In genomic region chr11:43145653-43146052, GRCh38 we compare ENCODE assay signal across 12 cellular contexts.
DNase-seq lines count a peak whose midpoint lies in the region; ATAC-seq, FAIRE-seq and TF ChIP-seq lines count a peak whose summit lies in the region.
"Had no signal": no experiment of that assay in that cellular context is flagged by ENCODE, and none has a peak within 500 bp of the region (broad histone marks: within the 10 kb centered on the region; RNA-seq: fewer than 3 reads in every experiment).

No MANE protein-coding gene starts in this region.

- peak; percentile 78 for ATAC-seq in activated CD8-positive, alpha-beta memory T cell treated with anti-CD3 and anti-CD28 coated beads, Interleukin-2, amount 10 ng/mL, durations not matched to agents 7 days and 5 days
- ATAC-seq in GM21528 (IDR thresholded peaks at IDR 0.05; ENCODE audit: low FRiP score, unreplicated experiment) (peak; percentile 80), HG03066 (IDR thresholded peaks at IDR 0.05; ENCODE audit: low read depth, unreplicated experiment) (peak; percentile 81), GM12878 (peak; percentile 90)

- no peaks in the 10 kb centered on the region for H4K20me1 ChIP-seq in GM12878 (ENCODE audit: control insufficient read depth, insufficient read depth)

- peaks cover 4% of the 10 kb centered on the region for H3K36me3 Mint-ChIP-seq in activated CD8-positive, alpha-beta memory T cell treated with anti-CD3 and anti-CD28 coated beads, Interleukin-2, amount 10 ng/mL, durations not matched to agents 7 days and 5 days
- H3K36me3 Mint-ChIP-seq: stimulated activated naive B cell treated with anti-CD40 and anti-IgM and Interleukin-4, amounts not matched to agents 10 μg/mL and 1 μg/mL and 100 μg/mL, for 72 hours had no signal

- peak; percentile 60; the same call in 1 of the 2 replicates for TF ChIP-seq POLR2A in GM12878 (IDR thresholded peaks at IDR 0.05; ENCODE audit: low read depth, low read length)

- no peaks in the 10 kb centered on the region for H3K27me3 ChIP-seq in GM12878 (replicated peaks in 1 of 2; ENCODE audit: control insufficient read depth in 2 of 2, insufficient read depth in 2 of 2, low read length in 1 of 2)

- H2AFZ ChIP-seq in GM12878 (ENCODE audit: control insufficient read depth, low read depth, low read length) = peak overlapping the region; percentile 49

- H3K9ac ChIP-seq in GM12878 (ENCODE audit: control insufficient read depth, insufficient read depth, low read length) = peak overlapping the region; percentile 56

- no peak for TF ChIP-seq CTCF in GM12878 (IDR thresholded peaks at IDR 0.05 in 2 of 3, conservative IDR thresholded peaks at IDR 0.05 in 1 of 3; ENCODE audit: control insufficient read depth in 2 of 3, extremely low read depth in 1 of 3, insufficient read depth in 1 of 3, low read depth in 3 of 3, low read length in 3 of 3)

- WGBS in GM12878 (ENCODE audit: insufficient coverage, insufficient replicate concordance, low lambda C conversion rate, missing lambda C conversion rate) = 0% methylated on average over 1 of the region's 1 CpG

- no peak overlapping the region for H3K4me3 ChIP-seq in GM12878

- CTCF ChIA-PET in activated CD8-positive, alpha-beta memory T cell treated with anti-CD3 and anti-CD28 coated beads, Interleukin-2, amount 10 ng/mL, durations not matched to agents 7 days and 5 days (lab: Charles Lee) = no interaction called here
- CTCF ChIA-PET in GM12878 (lab: Yijun Ruan, JAX) = interaction anchor here (0.6 kb wide), 1 partner anchor 238 kb away, joined by 4 read pairs; no protein-coding TSS in a partner anchor

- peaks cover 1% of the 10 kb centered on the region; the same call in 2 of the 3 replicates for H3K9me3 ChIP-seq in GM12878 (replicated peaks; ENCODE audit: control insufficient read depth, insufficient read depth, low read length)

- peaks cover 24% of the 10 kb centered on the region for H3K4me1 Mint-ChIP-seq in activated CD8-positive, alpha-beta memory T cell treated with anti-CD3 and anti-CD28 coated beads, Interleukin-2, amount 10 ng/mL, durations not matched to agents 7 days and 5 days
- H3K4me1 Mint-ChIP-seq: stimulated activated naive B cell treated with anti-CD40 and anti-IgM and Interleukin-4, amounts not matched to agents 10 μg/mL and 1 μg/mL and 100 μg/mL, for 72 hours had no signal

- intact Hi-C loops in GM12878 (cut with micrococcal nuclease; ENCODE audit: unreplicated experiment) = no loop called here

- in situ Hi-C loops in GM12878 (cut with MboI) = no loop called here

- RAD21 ChIA-PET in GM12878 (lab: Charles Lee; ENCODE audit: unreplicated experiment) = interaction anchor here (1.0 kb wide), 1 partner anchor 133 kb away, joined by 3 read pairs; no protein-coding TSS in a partner anchor

- H3K36me3 ChIP-seq in GM12878 (ENCODE audit: control insufficient read depth in 2 of 2, insufficient read depth in 2 of 2, low read length in 1 of 2) = no peaks in the 10 kb centered on the region

- no peak for FAIRE-seq in GM12878 (lab: Jason Lieb, UNC)

- H3K4me1 ChIP-seq in GM12878 (ENCODE audit: control insufficient read depth, insufficient read depth, low read length) = peaks cover 18% of the 10 kb centered on the region

- peak; percentile 30 to 59; a peak in 2 of 4 replicates for TF ChIP-seq EP300 in GM12878 (IDR thresholded peaks at IDR 0.05; ENCODE audit: borderline replicate concordance in 1 of 2, control insufficient read depth in 1 of 2, low read depth in 2 of 2, low read length in 2 of 2)

- DNase-seq in activated CD8-positive, alpha-beta memory T cell treated with anti-CD3 and anti-CD28 coated beads, Interleukin-2, amount 10 ng/mL, durations not matched to agents 7 days and 5 days = peak; percentile 61
- DNase-seq in activated CD8-positive, alpha-beta memory T cell treated with anti-CD3 and anti-CD28 coated beads for 24 hours = no peak
- peak; percentile 64 for DNase-seq in GM12878 (ENCODE audit: low read depth, low spot score)
- no peak for DNase-seq in NCI-H345 treated with DMSO at 0.1 percent for 48 hours (lab: John Stamatoyannopoulos, UW; ENCODE audit: unreplicated experiment)
- no peak for DNase-seq in HPDE6-E6E7 (ENCODE audit: extremely low spot score)
- no peak for DNase-seq in NCI-H2196 (lab: John Stamatoyannopoulos, UW; ENCODE audit: unreplicated experiment)
- DNase-seq: ACHN; NCI-H1092; stimulated activated naive B cell treated with anti-CD40 and anti-IgM and Interleukin-4, amounts not matched to agents 10 μg/mL and 1 μg/mL and 100 μg/mL, for 72 hours had no signal

- no peaks in the 10 kb centered on the region for H3K79me2 ChIP-seq in GM12878 (ENCODE audit: control insufficient read depth, insufficient read depth, low read length)

- H3K27ac ChIP-seq in GM12878 (ENCODE audit: control insufficient read depth, insufficient read depth) = peak overlapping the region; percentile 87
- H3K27ac ChIP-seq: HL-60 had no signal

- TF ChIP-seq RAD21 in GM12878 (IDR thresholded peaks at IDR 0.05; ENCODE audit: insufficient read depth, low read depth, low read length) = no peak

- H3K4me2 ChIP-seq in GM12878 (ENCODE audit: control insufficient read depth, insufficient read depth) = peak overlapping the region; percentile 82

- BruUV-seq in GM12878 (replicated peaks; lab: Mats Ljungman, UMichigan) = no TSS peak

- peak overlapping the region; percentile 82 for H3K27ac Mint-ChIP-seq in activated CD8-positive, alpha-beta memory T cell treated with anti-CD3 and anti-CD28 coated beads, Interleukin-2, amount 10 ng/mL, durations not matched to agents 7 days and 5 days
- H3K27ac Mint-ChIP-seq: stimulated activated naive B cell treated with anti-CD40 and anti-IgM and Interleukin-4, amounts not matched to agents 10 μg/mL and 1 μg/mL and 100 μg/mL, for 72 hours had no signal

- H3K4me3 Mint-ChIP-seq in activated CD8-positive, alpha-beta memory T cell treated with anti-CD3 and anti-CD28 coated beads, Interleukin-2, amount 10 ng/mL, durations not matched to agents 7 days and 5 days = no peak overlapping the region
- H3K4me3 Mint-ChIP-seq: stimulated activated naive B cell treated with anti-CD40 and anti-IgM and Interleukin-4, amounts not matched to agents 10 μg/mL and 1 μg/mL and 100 μg/mL, for 72 hours had no signal

- SMC1A ChIA-PET in GM12878 (lab: Charles Lee; ENCODE audit: uncharacterized antibody, unreplicated experiment) = no interaction called here

- no peaks in the 10 kb centered on the region for H3K27me3 Mint-ChIP-seq in activated CD8-positive, alpha-beta memory T cell treated with anti-CD3 and anti-CD28 coated beads, Interleukin-2, amount 10 ng/mL, durations not matched to agents 7 days and 5 days
- H3K27me3 Mint-ChIP-seq: stimulated activated naive B cell treated with anti-CD40 and anti-IgM and Interleukin-4, amounts not matched to agents 10 μg/mL and 1 μg/mL and 100 μg/mL, for 72 hours had no signal

- POLR2A ChIA-PET in GM12878 (lab: Charles Lee) = no interaction called here

- H3K9me3 Mint-ChIP-seq in activated CD8-positive, alpha-beta memory T cell treated with anti-CD3 and anti-CD28 coated beads, Interleukin-2, amount 10 ng/mL, durations not matched to agents 7 days and 5 days (ENCODE audit: low read depth) = peaks cover 8% of the 10 kb centered on the region

TF ChIP-seq in GM12878, 131 proteins besides CTCF, POLR2A, EP300 and RAD21 (continues in another document):
- TF ChIP-seq BCL11A (IDR thresholded peaks at IDR 0.05; ENCODE audit: low read depth, low read length) (peak; percentile 43; the same call in 1 of the 2 replicates), GATAD2B (conservative IDR thresholded peaks at IDR 0.05; ENCODE audit: low read depth) (0 out of 2 replicates have a peak, but pooled peaks have one; percentile 24), TAF1 (IDR thresholded peaks at IDR 0.05; ENCODE audit: borderline replicate concordance, low read depth, low read length) (peak; percentile 61; the same call in 1 of the 2 replicates), CUX1 (IDR thresholded peaks at IDR 0.05; ENCODE audit: insufficient replicate concordance, low read depth, low read length) (no peak), FOXM1 (IDR thresholded peaks at IDR 0.05; ENCODE audit: low read depth, low read length) (0 out of 2 replicates have a peak, but pooled peaks have one; percentile 26)

Comparison
In these comparisons a context has a peak if more than half of its experiments do, and no peak if none do; other contexts are left out.
1. DNase-seq: peak in activated CD8-positive, alpha-beta memory T cell treated with anti-CD3 and anti-CD28 coated beads, Interleukin-2, amount 10 ng/mL, durations not matched to agents 7 days and 5 days (single experiment) and GM12878 (single experiment); none in activated CD8-positive, alpha-beta memory T cell treated with anti-CD3 and anti-CD28 coated beads for 24 hours (single experiment), NCI-H345 treated with DMSO at 0.1 percent for 48 hours (single experiment), HPDE6-E6E7 (single experiment) and NCI-H2196 (single experiment).
2. Peak in every context shown above with its lines, with median percentiles within 50 percentile points of each other: ATAC-seq.